In the genomic region with DNA sequence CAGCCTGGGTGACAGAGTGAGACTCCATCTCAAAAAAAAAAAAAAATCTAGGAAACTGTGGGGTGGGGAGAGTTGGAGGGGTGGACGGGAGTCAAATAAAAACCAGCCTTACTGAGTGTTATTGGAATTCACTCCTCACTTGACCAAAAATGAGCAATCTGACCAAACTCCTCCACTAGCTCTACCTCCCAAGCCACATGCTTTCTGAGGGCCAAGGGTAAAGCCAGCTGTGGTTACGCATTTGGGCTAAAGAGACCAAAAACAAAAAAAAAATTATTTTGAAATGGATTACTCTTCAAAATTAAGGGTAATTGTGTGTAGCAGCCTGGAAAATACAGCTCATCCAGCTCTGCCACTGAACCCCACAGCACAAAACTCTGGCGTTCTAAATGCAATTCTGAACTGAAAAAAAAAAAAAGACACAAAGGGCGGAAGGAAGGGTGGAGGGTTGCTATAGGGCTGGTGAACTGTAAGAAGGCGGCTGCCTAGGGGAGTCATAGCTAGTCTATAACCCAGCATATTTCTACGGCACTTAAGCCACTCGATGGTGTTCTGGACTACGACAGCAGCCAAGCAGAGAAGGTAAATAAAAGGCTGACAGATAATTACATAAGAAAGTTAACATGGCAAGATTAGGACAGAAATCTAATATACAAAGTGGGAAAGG, we compare ENCODE assay signal across 9 cellular contexts. TPM values are rescaled to one million over a fixed set of nuclear protein-coding genes. Genes with fewer than 3 reads are reported as not detected.
DNase-seq lines count a peak whose midpoint lies in the region; ATAC-seq and TF ChIP-seq lines count a peak whose summit lies in the region.
"Had no signal": no experiment of that assay in that cellular context is flagged by ENCODE, and none has a peak within 500 bp of the region (broad histone marks: within the 10 kb centered on the region; RNA-seq: fewer than 3 reads in every experiment).

No MANE protein-coding gene starts in this region.

- TF ChIP-seq POLR2A in Peyer's patch (IDR thresholded peaks at IDR 0.05) = no peak

- H3K9me3 Mint-ChIP-seq in activated T-helper 17 cell treated with anti-CD3 and anti-CD28 coated beads, Interleukin-2, amount 50 U/mL, for 72 hours = no peaks in the 10 kb centered on the region
- no peaks in the 10 kb centered on the region for H3K9me3 Mint-ChIP-seq in stimulated activated effector memory CD8-positive, alpha-beta T cell treated with anti-CD3 and anti-CD28 coated beads, Interleukin-12 subunit alpha, Interleukin-12 subunit beta, amount 100 ng/mL, for 72 hours

- intact Hi-C loops in left colon (cut with DNase I, micrococcal nuclease) = no loop called here

- no peak overlapping the region for H3K4me3 ChIP-seq in Peyer's patch

- ATAC-seq in activated T-helper 17 cell treated with anti-CD3 and anti-CD28 coated beads, Interleukin-2, amount 50 U/mL, for 72 hours (replicated peaks) = peak; percentile 76
- ATAC-seq in left colon (peak; percentile 55), GM19455 (IDR thresholded peaks at IDR 0.05; ENCODE audit: unreplicated experiment) (no peak), HG02884 (IDR thresholded peaks at IDR 0.05; ENCODE audit: unreplicated experiment) (no peak), HG02610 (IDR thresholded peaks at IDR 0.05; ENCODE audit: unreplicated experiment) (no peak)
- peak; percentile 86 for ATAC-seq in stimulated activated effector memory CD8-positive, alpha-beta T cell treated with anti-CD3 and anti-CD28 coated beads, Interleukin-12 subunit alpha, Interleukin-12 subunit beta, amount 100 ng/mL, for 72 hours

- peaks cover 48% of the 10 kb centered on the region for H3K4me1 Mint-ChIP-seq in activated T-helper 17 cell treated with anti-CD3 and anti-CD28 coated beads, Interleukin-2, amount 50 U/mL, for 72 hours
- H3K4me1 Mint-ChIP-seq in stimulated activated effector memory CD8-positive, alpha-beta T cell treated with anti-CD3 and anti-CD28 coated beads, Interleukin-12 subunit alpha, Interleukin-12 subunit beta, amount 100 ng/mL, for 72 hours = peaks cover 53% of the 10 kb centered on the region

- H3K27me3 Mint-ChIP-seq in activated T-helper 17 cell treated with anti-CD3 and anti-CD28 coated beads, Interleukin-2, amount 50 U/mL, for 72 hours = no peaks in the 10 kb centered on the region

- H3K27ac Mint-ChIP-seq in activated T-helper 17 cell treated with anti-CD3 and anti-CD28 coated beads, Interleukin-2, amount 50 U/mL, for 72 hours = peak overlapping the region; percentile 93
- H3K27ac Mint-ChIP-seq in stimulated activated effector memory CD8-positive, alpha-beta T cell treated with anti-CD3 and anti-CD28 coated beads, Interleukin-12 subunit alpha, Interleukin-12 subunit beta, amount 100 ng/mL, for 72 hours = peak overlapping the region; percentile 46

- DNase-seq in Peyer's patch (no peak), left colon (no peak), NOMO-1 (lab: John Stamatoyannopoulos, UW; ENCODE audit: unreplicated experiment in 2 of 2) (no peak)
- DNase-seq in stimulated activated effector memory CD8-positive, alpha-beta T cell treated with anti-CD3 and anti-CD28 coated beads, Interleukin-12 subunit alpha, Interleukin-12 subunit beta, amount 100 ng/mL, for 72 hours (ENCODE audit: low spot score in 2 of 2) = no peak
- DNase-seq: NCI-H446 treated with DMSO at 0.1 percent for 48 hours had no signal

- no peaks in the 10 kb centered on the region for H3K9me3 ChIP-seq in Peyer's patch

- peaks cover 23% of the 10 kb centered on the region for H3K36me3 Mint-ChIP-seq in activated T-helper 17 cell treated with anti-CD3 and anti-CD28 coated beads, Interleukin-2, amount 50 U/mL, for 72 hours (ENCODE audit: low read depth)
- no peaks in the 10 kb centered on the region for H3K36me3 Mint-ChIP-seq in stimulated activated effector memory CD8-positive, alpha-beta T cell treated with anti-CD3 and anti-CD28 coated beads, Interleukin-12 subunit alpha, Interleukin-12 subunit beta, amount 100 ng/mL, for 72 hours

- TF ChIP-seq CTCF in Peyer's patch (IDR thresholded peaks at IDR 0.05) = no peak

- peak overlapping the region in 3 of 4 donors; percentile 23 to 42 (median 32) for H3K27ac ChIP-seq in Peyer's patch

- no peaks in the 10 kb centered on the region for H3K4me1 ChIP-seq in Peyer's patch

- no peaks in the 10 kb centered on the region for H3K36me3 ChIP-seq in Peyer's patch

- no peaks in the 10 kb centered on the region for H3K27me3 ChIP-seq in Peyer's patch

- H3K4me3 Mint-ChIP-seq in activated T-helper 17 cell treated with anti-CD3 and anti-CD28 coated beads, Interleukin-2, amount 50 U/mL, for 72 hours = peak overlapping the region; percentile 77
- H3K4me3 Mint-ChIP-seq in stimulated activated effector memory CD8-positive, alpha-beta T cell treated with anti-CD3 and anti-CD28 coated beads, Interleukin-12 subunit alpha, Interleukin-12 subunit beta, amount 100 ng/mL, for 72 hours = peak overlapping the region; percentile 54

RNA-seq across cellular contexts. Expression of a gene that starts 7.8 kb away (rescaled TPM):
- total RNA-seq in Peyer's patch (100 to 1,000 TPM in 1 of 4 donors, 10 to 100 TPM in 3; 43.1 to 381 (median 72.2) TPM), left colon (10 to 100 TPM in 1 of 2 donors, 1 to 10 TPM in 1; 5.6 to 16.1 TPM)
- total RNA-seq in activated T-helper 17 cell treated with anti-CD3 and anti-CD28 coated beads, Interleukin-2, amount 50 U/mL, for 72 hours = 100 to 1,000 TPM in 1 of 2 donors, 10 to 100 TPM in 1; 77.4 to 106 TPM

Comparison
In these comparisons a context has a peak if more than half of its experiments do, and no peak if none do; other contexts are left out.
1. ATAC-seq: peak in activated T-helper 17 cell treated with anti-CD3 and anti-CD28 coated beads, Interleukin-2, amount 50 U/mL, for 72 hours (single experiment), left colon (single experiment) and stimulated activated effector memory CD8-positive, alpha-beta T cell treated with anti-CD3 and anti-CD28 coated beads, Interleukin-12 subunit alpha, Interleukin-12 subunit beta, amount 100 ng/mL, for 72 hours (single experiment); none in GM19455 (single experiment), HG02884 (single experiment) and HG02610 (single experiment).